ENCODE assay signal across 16 cellular contexts in genomic region chr13:99363949-99364348, GRCh38. TPM values are rescaled to one million over a fixed set of nuclear protein-coding genes. Genes with fewer than 3 reads are reported as not detected.
DNase-seq lines count a peak whose midpoint lies in the region; ATAC-seq and TF ChIP-seq lines count a peak whose summit lies in the region.
"Had no signal": no experiment of that assay in that cellular context is flagged by ENCODE, and none has a peak within 500 bp of the region (broad histone marks: within the 10 kb centered on the region; RNA-seq: fewer than 3 reads in every experiment).

No MANE protein-coding gene starts in this region.

- H3K27me3 Mint-ChIP-seq in activated T-cell treated with anti-CD3 and anti-CD28 coated beads, Interleukin-2, amount 50 U/mL, for 24 hours: no peaks in the 10 kb centered on the region
- no peaks in the 10 kb centered on the region for H3K27me3 Mint-ChIP-seq in osteocyte (ENCODE audit: unreplicated experiment)

- intact Hi-C loops in spleen (cut with DNase I; ENCODE audit: low total_unique reads): no loop called here

- no peaks in the 10 kb centered on the region for H3K9me3 ChIP-seq in spleen
- H3K9me3 ChIP-seq: breast epithelium, tibial nerve had no signal

- TF ChIP-seq CTCF in spleen (IDR thresholded peaks at IDR 0.05 in 8 of 11, conservative IDR thresholded peaks at IDR 0.05 in 3 of 11) (no peak), osteocyte (IDR thresholded peaks at IDR 0.05) (no peak)

- peak overlapping the region; percentile 51 for H3K27ac Mint-ChIP-seq in activated T-cell treated with anti-CD3 and anti-CD28 coated beads, Interleukin-2, amount 50 U/mL, for 24 hours
- H3K27ac Mint-ChIP-seq in osteocyte (ENCODE audit: unreplicated experiment): no peak overlapping the region

- H3K4me1 ChIP-seq in spleen: peaks cover 26 to 98% (median 75%) of the 10 kb centered on the region in 6 donors
- H3K4me1 ChIP-seq: breast epithelium, tibial nerve had no signal

- no peak overlapping the region for H3K4me3 ChIP-seq in spleen
- H3K4me3 ChIP-seq: breast epithelium, tibial nerve had no signal

- H3K9me3 Mint-ChIP-seq in activated T-cell treated with anti-CD3 and anti-CD28 coated beads, Interleukin-2, amount 50 U/mL, for 24 hours: no peaks in the 10 kb centered on the region
- no peaks in the 10 kb centered on the region for H3K9me3 Mint-ChIP-seq in osteocyte (ENCODE audit: unreplicated experiment)

- H3K36me3 ChIP-seq in spleen: peaks cover 0 to 34% (median 2%) of the 10 kb centered on the region in 6 donors
- H3K36me3 ChIP-seq: breast epithelium had no signal

- peaks cover 65% of the 10 kb centered on the region for H3K36me3 Mint-ChIP-seq in activated T-cell treated with anti-CD3 and anti-CD28 coated beads, Interleukin-2, amount 50 U/mL, for 24 hours (ENCODE audit: low read depth)
- peaks cover 16% of the 10 kb centered on the region for H3K36me3 Mint-ChIP-seq in osteocyte (ENCODE audit: unreplicated experiment)

- no peak overlapping the region for H3K4me3 Mint-ChIP-seq in activated T-cell treated with anti-CD3 and anti-CD28 coated beads, Interleukin-2, amount 50 U/mL, for 24 hours
- no peak overlapping the region for H3K4me3 Mint-ChIP-seq in osteocyte (ENCODE audit: unreplicated experiment)
- H3K4me3 Mint-ChIP-seq: neural crest cell had no signal

- ATAC-seq in GM21576 (IDR thresholded peaks at IDR 0.05; ENCODE audit: unreplicated experiment) (peak; percentile 51), HG03571 (IDR thresholded peaks at IDR 0.05; ENCODE audit: unreplicated experiment) (peak; percentile 33)
- ATAC-seq: HepG2, left lobe of liver had no signal

- DNase-seq in activated T-cell treated with anti-CD3 and anti-CD28 coated beads, Interleukin-2, amount 50 U/mL, for 24 hours: no peak
- no peak for DNase-seq in activated T-cell treated with anti-CD3 and anti-CD28 coated beads, Interleukin-2, amount 50 U/mL, for 48 hours
- DNase-seq in spleen: no peak
- no peak for DNase-seq in osteocyte (ENCODE audit: extremely low spot score, unreplicated experiment)
- no peak for DNase-seq in NCI-H1105 treated with DMSO at 0.1 percent for 48 hours (lab: John Stamatoyannopoulos, UW)
- DNase-seq in activated CD8-positive, alpha-beta memory T cell treated with anti-CD3 and anti-CD28 coated beads for 24 hours: no peak
- DNase-seq: NCI-H1417, NCI-H526 treated with DMSO at 0.1 percent for 48 hours had no signal

- H3K27me3 ChIP-seq in spleen (replicated peaks in 1 of 7): no peaks in the 10 kb centered on the region
- H3K27me3 ChIP-seq: breast epithelium, tibial nerve had no signal

- TF ChIP-seq POLR2A in spleen (IDR thresholded peaks at IDR 0.05): no peak

- WGBS in spleen, 5 donors: 77 to 88% (median 82%) methylated on average over 1 of the region's 1 CpG

- peaks cover 92% of the 10 kb centered on the region for H3K4me1 Mint-ChIP-seq in activated T-cell treated with anti-CD3 and anti-CD28 coated beads, Interleukin-2, amount 50 U/mL, for 24 hours (ENCODE audit: low read depth)
- H3K4me1 Mint-ChIP-seq in osteocyte (ENCODE audit: unreplicated experiment): peaks cover 6% of the 10 kb centered on the region

- H3K27ac ChIP-seq in spleen: peak overlapping the region in 5 of 8 donors; percentile 5 to 92 (median 88)
- H3K27ac ChIP-seq: breast epithelium, tibial nerve had no signal

RNA-seq across cellular contexts. Expression of gene GPR183, which starts 56.8 kb away (rescaled TPM):
- total RNA-seq in spleen: 10 to 100 TPM; 29.1 to 83.6 (median 53.4) TPM
- 10 to 100 TPM; 56.0 to 68.0 (median 60.6) TPM for polyA plus RNA-seq in spleen
- 0.19 TPM in 1 of 2 replicates, not detected in the other for total RNA-seq in osteocyte
- total RNA-seq: A673, HepG2, neural crest cell had no signal
- polyA plus RNA-seq: HepG2 had no signal

Comparison
In these comparisons a context has a peak if more than half of its experiments do, and no peak if none do; other contexts are left out.
1. RNA of gene GPR183, which starts 56.8 kb away (total RNA-seq): 29.1 to 83.6 TPM in spleen; 0.19 TPM in osteocyte; every median in the first group is over 10 times any median in the second.